Comparison of ENCODE assay signal across 17 cellular contexts in the genomic region with DNA sequence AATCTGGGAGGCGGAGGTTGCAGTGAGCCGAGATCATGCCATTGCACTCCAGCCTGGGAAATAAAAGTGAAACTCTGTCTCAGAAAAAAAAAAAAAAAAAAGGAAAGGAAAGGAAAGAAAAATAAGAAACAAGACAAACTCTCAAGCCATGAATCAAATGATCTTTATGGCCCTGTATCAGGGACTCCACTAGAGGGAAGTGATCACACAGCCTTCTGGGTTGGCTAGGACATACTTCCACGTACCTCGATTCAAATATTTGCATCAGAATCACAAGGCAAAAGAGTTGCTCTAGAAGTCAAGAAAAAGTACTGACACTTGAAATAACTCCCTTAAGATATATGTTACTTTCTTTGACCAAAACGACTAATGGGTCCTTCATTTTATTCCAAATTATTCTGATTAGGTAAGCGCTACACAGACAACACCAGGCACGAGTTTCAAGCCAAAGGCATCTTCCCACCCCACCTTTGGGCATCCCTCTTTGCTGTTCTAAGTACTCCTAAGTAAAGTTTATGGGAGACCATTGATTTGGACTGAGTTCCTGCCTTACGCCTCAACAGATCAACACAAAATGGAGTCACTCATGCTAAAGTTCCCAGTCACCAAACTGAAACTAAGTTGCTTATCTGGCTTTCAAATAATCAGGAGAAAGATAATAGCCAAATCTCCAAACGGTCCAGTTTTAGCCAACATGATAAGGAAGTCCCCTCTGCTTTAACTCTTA.
A peak's percentile ranks its signal among the peaks of the same experiment; 100 is the strongest.
DNase-seq lines count a peak whose midpoint lies in the region; ATAC-seq and TF ChIP-seq lines count a peak whose summit lies in the region.
"Had no signal": no experiment of that assay in that cellular context is flagged by ENCODE, and none has a peak within 500 bp of the region (broad histone marks: within the 10 kb centered on the region; RNA-seq: fewer than 3 reads in every experiment).

No MANE protein-coding gene starts in this region.

- TF ChIP-seq CTCF in HCT116 (IDR thresholded peaks at IDR 0.05 in 2 of 3, conservative IDR thresholded peaks at IDR 0.05 in 1 of 3; ENCODE audit: borderline replicate concordance in 1 of 3, insufficient read depth in 1 of 3, low read depth in 2 of 3, low read length in 2 of 3) (no peak), VCaP (conservative IDR thresholded peaks at IDR 0.05) (peak; percentile 52; the same call in 1 of the 2 replicates), lower lobe of right lung (IDR thresholded peaks at IDR 0.05) (peak; percentile 11)

- H3K27ac ChIP-seq in HCT116 (ENCODE audit: low read depth, low read length) (no peak overlapping the region), VCaP (no peak overlapping the region), lower lobe of right lung (no peak overlapping the region)
- H3K27ac ChIP-seq: BLaER1 treated with 17β-estradiol and CSF1 and Interleukin-3, amounts not matched to agents 10 nM and 100 nM; heart left ventricle; tibial artery had no signal

- ATAC-seq in HCT116 (no peak), lower lobe of right lung (no peak), GM19452 (IDR thresholded peaks at IDR 0.05; ENCODE audit: unreplicated experiment) (no peak)
- ATAC-seq: heart left ventricle had no signal

- H3K9ac ChIP-seq in HCT116 (ENCODE audit: low read length) = no peak overlapping the region
- H3K9ac ChIP-seq: BLaER1 treated with 17β-estradiol and CSF1 and Interleukin-3, amounts not matched to agents 10 nM and 100 nM had no signal

- no peak for TF ChIP-seq POLR2A in HCT116 (IDR thresholded peaks at IDR 0.05; ENCODE audit: borderline replicate concordance, extremely low read depth, insufficient read depth, insufficient read length)

- peak; percentile 22 for DNase-seq in EH (ENCODE audit: low read depth)
- no peak for DNase-seq in HCT116 (ENCODE audit: low read depth, low spot score)
- DNase-seq in lower lobe of right lung = no peak
- no peak for DNase-seq in nucleus accumbens (lab: John Stamatoyannopoulos, UW)
- no peak for DNase-seq in activated CD4-positive, alpha-beta T cell treated with anti-CD3 and anti-CD28 coated beads for 4 hours
- no peak for DNase-seq in activated gamma-delta T cell treated with Interleukin-2 at 50 U/mL for 16 hours
- DNase-seq: activated naive CD4-positive, alpha-beta T cell treated with anti-CD3 and anti-CD28 coated beads for 36 hours; heart left ventricle; KBM-7; kidney glomerular epithelial cell; NCI-H2029; NCI-H748 treated with DMSO at 0.1 percent for 48 hours; SHP77 treated with DMSO at 0.1 percent for 48 hours; tibial artery had no signal

- TF ChIP-seq RAD21 in HCT116 (IDR thresholded peaks at IDR 0.05; ENCODE audit: low read depth) = no peak; the same call in 1 of the 2 replicates

- H3K79me2 ChIP-seq in HCT116 (ENCODE audit: insufficient read depth, low read length) = no peaks in the 10 kb centered on the region

- H4K20me1 ChIP-seq in HCT116 (ENCODE audit: insufficient read depth) = no peaks in the 10 kb centered on the region
- H4K20me1 ChIP-seq: BLaER1 treated with 17β-estradiol and CSF1 and Interleukin-3, amounts not matched to agents 10 nM and 100 nM had no signal

- H3K9me2 ChIP-seq in HCT116 (ENCODE audit: insufficient read depth) = no peaks in the 10 kb centered on the region

- RAD21 ChIA-PET in HCT116 (lab: Charles Lee; ENCODE audit: low non-redundant PET in 1 of 2, low total read pairs in 2 of 2, uncharacterized antibody in 2 of 2, unreplicated experiment in 2 of 2) = no interaction called here

- BruUV-seq in HCT116 (replicated peaks; lab: Mats Ljungman, UMichigan) = no TSS peak

- H3K9me3 ChIP-seq in HCT116 (ENCODE audit: control insufficient read depth in 1 of 2, insufficient read depth in 1 of 2, low read depth in 1 of 2, low read length in 2 of 2) (no peaks in the 10 kb centered on the region), lower lobe of right lung (no peaks in the 10 kb centered on the region)
- H3K9me3 ChIP-seq: BLaER1 treated with 17β-estradiol and CSF1 and Interleukin-3, amounts not matched to agents 10 nM and 100 nM; heart left ventricle; tibial artery had no signal

- H3K4me3 ChIP-seq in HCT116 (replicated peaks in 1 of 2; ENCODE audit: low read depth in 1 of 2, low read length in 2 of 2) = no peak overlapping the region
- H3K4me3 ChIP-seq in lower lobe of right lung = no peak overlapping the region
- H3K4me3 ChIP-seq: BLaER1 treated with 17β-estradiol and CSF1 and Interleukin-3, amounts not matched to agents 10 nM and 100 nM; heart left ventricle; tibial artery had no signal

- H3K27me3 ChIP-seq in HCT116 (ENCODE audit: insufficient read depth, low read length) (no peaks in the 10 kb centered on the region), lower lobe of right lung (ENCODE audit: low read depth) (no peaks in the 10 kb centered on the region)
- H3K27me3 ChIP-seq: BLaER1 treated with 17β-estradiol and CSF1 and Interleukin-3, amounts not matched to agents 10 nM and 100 nM; heart left ventricle; tibial artery had no signal

- intact Hi-C loops in HCT116 (cut with micrococcal nuclease) = no loop called here
- intact Hi-C loops in lower lobe of right lung (cut with DNase I) = no loop called here

- H3K4me1 ChIP-seq in HCT116 (ENCODE audit: control insufficient read depth in 1 of 2, insufficient read depth in 2 of 2, low read length in 2 of 2) = no peaks in the 10 kb centered on the region
- no peaks in the 10 kb centered on the region for H3K4me1 ChIP-seq in lower lobe of right lung
- H3K4me1 ChIP-seq: BLaER1 treated with 17β-estradiol and CSF1 and Interleukin-3, amounts not matched to agents 10 nM and 100 nM; heart left ventricle; tibial artery had no signal

- H3K4me2 ChIP-seq in HCT116 (ENCODE audit: low read length) = no peak overlapping the region
- H3K4me2 ChIP-seq: BLaER1 treated with 17β-estradiol and CSF1 and Interleukin-3, amounts not matched to agents 10 nM and 100 nM had no signal

- H2AFZ ChIP-seq in HCT116 (ENCODE audit: low read depth, low read length, poor library complexity, severe bottlenecking) = peak overlapping the region; percentile 41

- no peaks in the 10 kb centered on the region for H3K36me3 ChIP-seq in HCT116 (ENCODE audit: control insufficient read depth in 1 of 2, insufficient read depth in 2 of 2, low read length in 2 of 2)
- no peaks in the 10 kb centered on the region for H3K36me3 ChIP-seq in lower lobe of right lung
- H3K36me3 ChIP-seq: BLaER1 treated with 17β-estradiol and CSF1 and Interleukin-3, amounts not matched to agents 10 nM and 100 nM; heart left ventricle; tibial artery had no signal

- POLR2A ChIA-PET in HCT116 (lab: Charles Lee) = no interaction called here

- CTCF ChIA-PET in HCT116 (lab: Charles Lee) = no interaction called here

TF ChIP-seq in HCT116, 20 proteins besides CTCF, POLR2A, EP300 and RAD21 (continues in another document):
- TF ChIP-seq SP1 (IDR thresholded peaks at IDR 0.05; ENCODE audit: low read depth) = no peak
- no peak for TF ChIP-seq EGR1 (IDR thresholded peaks at IDR 0.05; ENCODE audit: low read depth)
- no peak for TF ChIP-seq EZH2 (IDR thresholded peaks at IDR 0.05)
- TF ChIP-seq, protein P1, sequence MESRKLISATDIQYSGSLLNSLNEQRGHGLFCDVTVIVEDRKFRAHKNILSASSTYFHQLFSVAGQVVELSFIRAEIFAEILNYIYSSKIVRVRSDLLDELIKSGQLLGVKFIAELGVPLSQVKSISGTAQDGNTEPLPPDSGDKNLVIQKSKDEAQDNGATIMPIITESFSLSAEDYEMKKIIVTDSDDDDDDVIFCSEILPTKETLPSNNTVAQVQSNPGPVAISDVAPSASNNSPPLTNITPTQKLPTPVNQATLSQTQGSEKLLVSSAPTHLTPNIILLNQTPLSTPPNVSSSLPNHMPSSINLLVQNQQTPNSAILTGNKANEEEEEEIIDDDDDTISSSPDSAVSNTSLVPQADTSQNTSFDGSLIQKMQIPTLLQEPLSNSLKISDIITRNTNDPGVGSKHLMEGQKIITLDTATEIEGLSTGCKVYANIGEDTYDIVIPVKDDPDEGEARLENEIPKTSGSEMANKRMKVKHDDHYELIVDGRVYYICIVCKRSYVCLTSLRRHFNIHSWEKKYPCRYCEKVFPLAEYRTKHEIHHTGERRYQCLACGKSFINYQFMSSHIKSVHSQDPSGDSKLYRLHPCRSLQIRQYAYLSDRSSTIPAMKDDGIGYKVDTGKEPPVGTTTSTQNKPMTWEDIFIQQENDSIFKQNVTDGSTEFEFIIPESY (IDR thresholded peaks at IDR 0.05; ENCODE audit: extremely low read depth, insufficient replicate concordance, low read length) = no peak
- TF ChIP-seq, protein P2, sequence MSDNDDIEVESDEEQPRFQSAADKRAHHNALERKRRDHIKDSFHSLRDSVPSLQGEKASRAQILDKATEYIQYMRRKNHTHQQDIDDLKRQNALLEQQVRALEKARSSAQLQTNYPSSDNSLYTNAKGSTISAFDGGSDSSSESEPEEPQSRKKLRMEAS (IDR thresholded peaks at IDR 0.05) = no peak
- TF ChIP-seq TCF7L2 (IDR thresholded peaks at IDR 0.05; ENCODE audit: borderline replicate concordance, extremely low read depth, insufficient read depth, insufficient read length) = no peak
- TF ChIP-seq SRF (IDR thresholded peaks at IDR 0.05; ENCODE audit: low read depth) = no peak
- TF ChIP-seq, protein P3, sequence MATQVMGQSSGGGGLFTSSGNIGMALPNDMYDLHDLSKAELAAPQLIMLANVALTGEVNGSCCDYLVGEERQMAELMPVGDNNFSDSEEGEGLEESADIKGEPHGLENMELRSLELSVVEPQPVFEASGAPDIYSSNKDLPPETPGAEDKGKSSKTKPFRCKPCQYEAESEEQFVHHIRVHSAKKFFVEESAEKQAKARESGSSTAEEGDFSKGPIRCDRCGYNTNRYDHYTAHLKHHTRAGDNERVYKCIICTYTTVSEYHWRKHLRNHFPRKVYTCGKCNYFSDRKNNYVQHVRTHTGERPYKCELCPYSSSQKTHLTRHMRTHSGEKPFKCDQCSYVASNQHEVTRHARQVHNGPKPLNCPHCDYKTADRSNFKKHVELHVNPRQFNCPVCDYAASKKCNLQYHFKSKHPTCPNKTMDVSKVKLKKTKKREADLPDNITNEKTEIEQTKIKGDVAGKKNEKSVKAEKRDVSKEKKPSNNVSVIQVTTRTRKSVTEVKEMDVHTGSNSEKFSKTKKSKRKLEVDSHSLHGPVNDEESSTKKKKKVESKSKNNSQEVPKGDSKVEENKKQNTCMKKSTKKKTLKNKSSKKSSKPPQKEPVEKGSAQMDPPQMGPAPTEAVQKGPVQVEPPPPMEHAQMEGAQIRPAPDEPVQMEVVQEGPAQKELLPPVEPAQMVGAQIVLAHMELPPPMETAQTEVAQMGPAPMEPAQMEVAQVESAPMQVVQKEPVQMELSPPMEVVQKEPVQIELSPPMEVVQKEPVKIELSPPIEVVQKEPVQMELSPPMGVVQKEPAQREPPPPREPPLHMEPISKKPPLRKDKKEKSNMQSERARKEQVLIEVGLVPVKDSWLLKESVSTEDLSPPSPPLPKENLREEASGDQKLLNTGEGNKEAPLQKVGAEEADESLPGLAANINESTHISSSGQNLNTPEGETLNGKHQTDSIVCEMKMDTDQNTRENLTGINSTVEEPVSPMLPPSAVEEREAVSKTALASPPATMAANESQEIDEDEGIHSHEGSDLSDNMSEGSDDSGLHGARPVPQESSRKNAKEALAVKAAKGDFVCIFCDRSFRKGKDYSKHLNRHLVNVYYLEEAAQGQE (IDR thresholded peaks at IDR 0.05; ENCODE audit: low read depth) = no peak
- TF ChIP-seq ZFX (IDR thresholded peaks at IDR 0.05) = no peak
- no peak for TF ChIP-seq ZNF274 (IDR thresholded peaks at IDR 0.05; ENCODE audit: low read depth, low read length)

Comparison
In these comparisons a context has a peak if more than half of its experiments do, and no peak if none do; other contexts are left out.
1. CTCF ChIP-seq: peak in VCaP (single experiment) and lower lobe of right lung (single experiment); none in HCT116 (0 of 3).